In the genomic region with DNA sequence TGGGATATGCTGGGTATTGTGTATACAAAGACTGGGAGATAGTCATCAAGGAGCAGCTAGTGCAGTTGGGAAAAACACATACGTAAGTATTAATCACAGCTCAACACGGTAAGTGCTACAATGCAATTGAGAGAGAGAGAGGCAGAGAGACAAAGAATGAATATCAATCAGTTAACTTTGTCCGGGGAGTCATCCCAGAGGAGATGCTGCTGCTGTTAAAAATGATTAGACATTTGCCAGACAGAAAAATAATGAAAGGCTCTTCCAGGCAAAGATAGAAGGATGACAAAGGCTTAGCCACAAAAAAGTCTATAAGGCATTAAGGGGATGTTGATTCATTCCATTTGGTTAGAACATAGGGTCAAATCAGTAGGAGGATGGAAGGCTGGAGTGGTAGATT, we compare ENCODE assay signal across 2 cellular contexts.
A peak's percentile ranks its signal among the peaks of the same experiment; 100 is the strongest.
TF ChIP-seq lines count a peak whose summit lies in the region.

No MANE protein-coding gene starts in this region.

TF ChIP-seq in SK-N-SH, 30 proteins besides CTCF, POLR2A, EP300 and RAD21 (continued from another document):
- TF ChIP-seq TCF12 (IDR thresholded peaks at IDR 0.05) (peak; percentile 90), FOXJ3 (CRISPR knock-in tag; IDR thresholded peaks at IDR 0.05) (no peak), POLR2AphosphoS5 (IDR thresholded peaks at IDR 0.05; ENCODE audit: low read depth, low read length) (peak; percentile 62; the same call in 1 of the 2 replicates), MEF2A (IDR thresholded peaks at IDR 0.05; ENCODE audit: borderline replicate concordance, low read depth) (peak; percentile 38; the same call in 1 of the 2 replicates), TAF1 (IDR thresholded peaks at IDR 0.05; ENCODE audit: borderline replicate concordance, low read depth, low read length) (no peak), NFIC (IDR thresholded peaks at IDR 0.05; ENCODE audit: borderline replicate concordance) (peak; percentile 69), JUND (IDR thresholded peaks at IDR 0.05) (peak; percentile 70), TEAD4 (IDR thresholded peaks at IDR 0.05; ENCODE audit: borderline replicate concordance, insufficient read depth) (peak; percentile 62; the same call in 1 of the 2 replicates)
- TF ChIP-seq, protein P1, sequence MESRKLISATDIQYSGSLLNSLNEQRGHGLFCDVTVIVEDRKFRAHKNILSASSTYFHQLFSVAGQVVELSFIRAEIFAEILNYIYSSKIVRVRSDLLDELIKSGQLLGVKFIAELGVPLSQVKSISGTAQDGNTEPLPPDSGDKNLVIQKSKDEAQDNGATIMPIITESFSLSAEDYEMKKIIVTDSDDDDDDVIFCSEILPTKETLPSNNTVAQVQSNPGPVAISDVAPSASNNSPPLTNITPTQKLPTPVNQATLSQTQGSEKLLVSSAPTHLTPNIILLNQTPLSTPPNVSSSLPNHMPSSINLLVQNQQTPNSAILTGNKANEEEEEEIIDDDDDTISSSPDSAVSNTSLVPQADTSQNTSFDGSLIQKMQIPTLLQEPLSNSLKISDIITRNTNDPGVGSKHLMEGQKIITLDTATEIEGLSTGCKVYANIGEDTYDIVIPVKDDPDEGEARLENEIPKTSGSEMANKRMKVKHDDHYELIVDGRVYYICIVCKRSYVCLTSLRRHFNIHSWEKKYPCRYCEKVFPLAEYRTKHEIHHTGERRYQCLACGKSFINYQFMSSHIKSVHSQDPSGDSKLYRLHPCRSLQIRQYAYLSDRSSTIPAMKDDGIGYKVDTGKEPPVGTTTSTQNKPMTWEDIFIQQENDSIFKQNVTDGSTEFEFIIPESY (IDR thresholded peaks at IDR 0.05; ENCODE audit: borderline replicate concordance, low read depth), result no peak
TF ChIP-seq in SK-N-SH: peak in this region for 9.

TF ChIP-seq in neural cell, 6 proteins besides CTCF, POLR2A, EP300 and RAD21 (continued from another document):
- no peak for TF ChIP-seq REST (IDR thresholded peaks at IDR 0.05; ENCODE audit: borderline replicate concordance)
